In the genomic region with DNA sequence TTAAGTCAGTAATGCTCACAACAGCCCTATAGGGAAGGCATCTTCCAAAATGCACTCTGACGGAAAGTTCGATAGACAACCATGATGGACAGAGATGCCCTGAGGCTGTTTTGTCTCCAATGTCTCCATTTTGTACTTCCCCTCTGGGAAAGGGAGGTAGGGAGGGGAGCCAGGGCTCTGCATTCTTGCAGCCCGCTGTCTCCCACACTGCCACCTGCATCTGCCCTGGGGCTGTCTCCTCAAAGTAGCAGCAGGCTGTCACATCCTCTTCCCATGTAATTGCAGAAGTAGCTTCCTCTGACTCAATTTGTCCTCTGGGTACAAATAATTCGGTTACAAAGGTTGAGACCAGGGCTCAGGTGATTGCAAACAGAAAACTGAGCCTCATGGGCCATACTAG, we compare ENCODE assay signal across 21 cellular contexts.
"Had no signal": no experiment of that assay in that cellular context is flagged by ENCODE, and none has a peak within 500 bp of the region (broad histone marks: within the 10 kb centered on the region; RNA-seq: fewer than 3 reads in every experiment).

No MANE protein-coding gene starts in this region.

- ATAC-seq: heart left ventricle; left cardiac atrium; mucosa of descending colon; naive thymus-derived CD8-positive, alpha-beta T cell; psoas muscle; sciatic nerve; stimulated activated memory B cell treated with anti-CD40 and anti-IgM and Interleukin-4, amounts not matched to agents 10 μg/mL and 1 μg/mL and 100 μg/mL, for 72 hours had no signal

- H3K27me3 ChIP-seq: colonic mucosa, neutrophil, spleen, tibial artery had no signal

- H3K27ac ChIP-seq: colonic mucosa, heart left ventricle, neutrophil, psoas muscle, spleen, tibial artery had no signal

- DNase-seq: colonic mucosa; dermis blood vessel endothelial cell; effector CD4-positive, alpha-beta T cell; endodermal cell; erythroblast; foreskin melanocyte; heart left ventricle; hippocampal formation; kidney; left cardiac atrium; mucosa of descending colon; naive thymus-derived CD8-positive, alpha-beta T cell; psoas muscle; spleen; stimulated activated CD4-positive, alpha-beta T cell treated with anti-CD3 and anti-CD28 coated beads, Interleukin-15, amount 100 ng/mL, for 24 hours; stimulated activated CD4-positive, alpha-beta T cell treated with anti-CD3 and anti-CD28 coated beads, Interleukin-1b, Interleukin-23, amount 100 ng/mL, for 48 hours; stimulated activated CD4-positive, alpha-beta T cell treated with anti-CD3 and anti-CD28 coated beads, Interleukin-4, amount 100 ng/mL, for 24 hours; tibial artery had no signal

- H3K4me1 ChIP-seq: colonic mucosa, heart left ventricle, psoas muscle, spleen, tibial artery had no signal
